Comparison of ENCODE assay signal across 8 cellular contexts in genomic region chr4:73070072-73070385, GRCh38. TPM values are rescaled to one million over a fixed set of nuclear protein-coding genes. Genes with fewer than 3 reads are reported as not detected.
DNase-seq lines count a peak whose midpoint lies in the region; ATAC-seq, FAIRE-seq and TF ChIP-seq lines count a peak whose summit lies in the region.

No MANE protein-coding gene starts in this region.

- TF ChIP-seq CTCF in D721Med (IDR thresholded peaks at IDR 0.05; ENCODE audit: insufficient read depth, missing control alignments) (no peak), kidney epithelial cell (IDR thresholded peaks at IDR 0.05; ENCODE audit: insufficient read depth, low read length, poor library complexity, severe bottlenecking) (no peak), thoracic aorta (IDR thresholded peaks at IDR 0.05) (no peak)

- H3K27ac Mint-ChIP-seq in activated naive CD4-positive, alpha-beta T cell treated with anti-CD3 and anti-CD28 coated beads, Interleukin-2, amount 50 U/mL, for 72 hours: peak overlapping the region; percentile 97 to 99

- H3K4me3 ChIP-seq in kidney epithelial cell (ENCODE audit: low read depth, low read length) (peak overlapping the region; percentile 70), thoracic aorta (peak overlapping the region; percentile 88)

- H3K36me3 Mint-ChIP-seq in activated naive CD4-positive, alpha-beta T cell treated with anti-CD3 and anti-CD28 coated beads, Interleukin-2, amount 50 U/mL, for 72 hours: peaks cover 23 to 25% of the 10 kb centered on the region in 2 donors

- peak overlapping the region; percentile 91 to 92 for H3K27ac ChIP-seq in thoracic aorta

- H3K36me3 ChIP-seq in kidney epithelial cell (ENCODE audit: control insufficient read depth, insufficient read depth, low read length) (no peaks in the 10 kb centered on the region), thoracic aorta (no peaks in the 10 kb centered on the region)

- no peaks in the 10 kb centered on the region for H3K9me3 ChIP-seq in thoracic aorta

- FAIRE-seq in D721Med (lab: Jason Lieb, UNC): peak; percentile 53

- H3K4me1 ChIP-seq in thoracic aorta (ENCODE audit: control insufficient read depth in 1 of 2, low read depth in 2 of 2): peaks cover 5 to 23% of the 10 kb centered on the region in 2 donors

- H3K27me3 ChIP-seq in kidney epithelial cell (ENCODE audit: control insufficient read depth, insufficient read depth, low read length): no peaks in the 10 kb centered on the region
- no peaks in the 10 kb centered on the region for H3K27me3 ChIP-seq in thoracic aorta (replicated peaks; ENCODE audit: insufficient read depth)

- ATAC-seq in GM19452 (IDR thresholded peaks at IDR 0.05; ENCODE audit: unreplicated experiment) (peak; percentile 14), HG03520 (IDR thresholded peaks at IDR 0.05; ENCODE audit: unreplicated experiment) (peak; percentile 9), thoracic aorta (ENCODE audit: insufficient number of reproducible peaks, low FRiP score, low read depth) (peak; percentile 4)
- ATAC-seq in activated naive CD4-positive, alpha-beta T cell treated with anti-CD3 and anti-CD28 coated beads, Interleukin-2, amount 50 U/mL, for 72 hours: peak; percentile 18 to 19

- H3K9me3 Mint-ChIP-seq in activated naive CD4-positive, alpha-beta T cell treated with anti-CD3 and anti-CD28 coated beads, Interleukin-2, amount 50 U/mL, for 72 hours: no peaks in the 10 kb centered on the region

- DNase-seq in D721Med (ENCODE audit: insufficient read length, low spot score) (no peak), kidney epithelial cell (ENCODE audit: low read depth) (no peak), thoracic aorta (ENCODE audit: low spot score) (no peak), HPDE6-E6E7 (ENCODE audit: extremely low spot score) (no peak), epidermal melanocyte (ENCODE audit: insufficient read length, low spot score) (no peak)
- no peak for DNase-seq in activated naive CD4-positive, alpha-beta T cell treated with anti-CD3 and anti-CD28 coated beads, Interleukin-2, amount 50 U/mL, for 72 hours (ENCODE audit: low spot score in 2 of 2)

RNA-seq across cellular contexts. Expression of gene COX18, which starts 0.5 kb away (rescaled TPM):
- total RNA-seq in activated naive CD4-positive, alpha-beta T cell treated with anti-CD3 and anti-CD28 coated beads, Interleukin-2, amount 50 U/mL, for 72 hours: 10 to 100 TPM; 25.8 to 27.8 TPM
- total RNA-seq in kidney epithelial cell: 29.8 and 33.8 TPM in 2 replicates
- 10 to 100 TPM; 10.9 to 16.5 TPM for total RNA-seq in thoracic aorta
